Comparison of ENCODE assay signal across 8 cellular contexts in genomic region chr6:41936073-41936837, GRCh38. TPM values are rescaled to one million over a fixed set of nuclear protein-coding genes. Genes with fewer than 3 reads are reported as not detected.
DNase-seq lines count a peak whose midpoint lies in the region; ATAC-seq and TF ChIP-seq lines count a peak whose summit lies in the region.

No MANE protein-coding gene starts in this region.

- peak overlapping the region; percentile 82 to 94 (median 92) for H3K27ac Mint-ChIP-seq in naive thymus-derived CD8-positive, alpha-beta T cell
- H3K27ac Mint-ChIP-seq in stimulated activated naive CD8-positive, alpha-beta T cell treated with anti-CD3 and anti-CD28 coated beads, Interleukin-15, amount 100 ng/mL, for 72 hours = peak overlapping the region; percentile 86 to 94

- H3K4me3 ChIP-seq in AG09309 (ENCODE audit: control insufficient read depth, low read depth, low read length) = no peak overlapping the region

- ATAC-seq in GM18907 (IDR thresholded peaks at IDR 0.05; ENCODE audit: unreplicated experiment) = peak; percentile 47
- ATAC-seq in esophagus mucosa = peak; percentile 78
- ATAC-seq in naive thymus-derived CD8-positive, alpha-beta T cell = peak; percentile 46 to 65
- peak; percentile 91 for ATAC-seq in stimulated activated naive CD8-positive, alpha-beta T cell treated with anti-CD3 and anti-CD28 coated beads, Interleukin-15, amount 100 ng/mL, for 72 hours

- no peaks in the 10 kb centered on the region for H3K9me3 Mint-ChIP-seq in naive thymus-derived CD8-positive, alpha-beta T cell
- no peaks in the 10 kb centered on the region for H3K9me3 Mint-ChIP-seq in stimulated activated naive CD8-positive, alpha-beta T cell treated with anti-CD3 and anti-CD28 coated beads, Interleukin-15, amount 100 ng/mL, for 72 hours

- TF ChIP-seq CTCF in AG09309 (IDR thresholded peaks at IDR 0.05; ENCODE audit: control insufficient read depth, insufficient read depth, low read depth, low read length, missing control alignments) = peak; percentile 91

- no peaks in the 10 kb centered on the region for H3K27me3 Mint-ChIP-seq in naive thymus-derived CD8-positive, alpha-beta T cell
- no peaks in the 10 kb centered on the region for H3K27me3 Mint-ChIP-seq in stimulated activated naive CD8-positive, alpha-beta T cell treated with anti-CD3 and anti-CD28 coated beads, Interleukin-15, amount 100 ng/mL, for 72 hours

- POLR2A ChIA-PET in naive thymus-derived CD8-positive, alpha-beta T cell (lab: Charles Lee) = interaction anchor here (0.6 to 12.5 kb wide), 5 partner anchors 12 to 110 kb away, joined by 4 to 233 read pairs (median 11); partner anchors contain the start of genes BYSL, MED20 and TAF8

- peaks cover 55 to 85% (median 77%) of the 10 kb centered on the region in 4 donors for H3K4me1 Mint-ChIP-seq in naive thymus-derived CD8-positive, alpha-beta T cell
- H3K4me1 Mint-ChIP-seq in stimulated activated naive CD8-positive, alpha-beta T cell treated with anti-CD3 and anti-CD28 coated beads, Interleukin-15, amount 100 ng/mL, for 72 hours = peaks cover 75% of the 10 kb centered on the region

- H3K4me3 Mint-ChIP-seq in naive thymus-derived CD8-positive, alpha-beta T cell = peak overlapping the region; percentile 59 to 95 (median 79)
- peak overlapping the region; percentile 99 to 100 for H3K4me3 Mint-ChIP-seq in stimulated activated naive CD8-positive, alpha-beta T cell treated with anti-CD3 and anti-CD28 coated beads, Interleukin-15, amount 100 ng/mL, for 72 hours

- peaks cover 5 to 58% (median 13%) of the 10 kb centered on the region in 3 donors for H3K36me3 Mint-ChIP-seq in naive thymus-derived CD8-positive, alpha-beta T cell

- DNase-seq in AG09309 (ENCODE audit: low read depth) (peak; percentile 92), HS-5 (ENCODE audit: low read depth) (peak; percentile 72), OCI-M1 (lab: John Stamatoyannopoulos, UW) (peak; percentile 100), activated T-cell treated with anti-CD3 and anti-CD28 coated beads for 48 hours (ENCODE audit: low read depth) (peak; percentile 62)
- DNase-seq in naive thymus-derived CD8-positive, alpha-beta T cell = peak; percentile 26 to 81 (median 63)
- DNase-seq in stimulated activated naive CD8-positive, alpha-beta T cell treated with anti-CD3 and anti-CD28 coated beads, Interleukin-15, amount 100 ng/mL, for 72 hours = peak; percentile 86 to 93

RNA-seq across cellular contexts. Expression of gene CCND3, which starts 5.4 kb away (rescaled TPM):
- 32.2 TPM for total RNA-seq in esophagus mucosa
- total RNA-seq in naive thymus-derived CD8-positive, alpha-beta T cell = 100 to 1,000 TPM; 282 to 291 TPM
- 100 to 1,000 TPM; 519 to 765 (median 628) TPM for polyA plus RNA-seq in naive thymus-derived CD8-positive, alpha-beta T cell

RNA-seq across cellular contexts. Expression of gene BYSL, which starts 15.0 kb away (rescaled TPM):
- 16.2 TPM for total RNA-seq in esophagus mucosa
- 1 to 10 TPM; 5.3 to 7.6 TPM for total RNA-seq in naive thymus-derived CD8-positive, alpha-beta T cell
- polyA plus RNA-seq in naive thymus-derived CD8-positive, alpha-beta T cell = 1 to 10 TPM; 3.5 to 7.5 (median 4.9) TPM

RNA-seq across cellular contexts. Expression of gene MED20, which starts 15.3 kb away (rescaled TPM):
- 15.6 TPM for total RNA-seq in esophagus mucosa
- 10 to 100 TPM in 1 of 2 experiments, 1 to 10 TPM in 1; 8.8 to 12.5 TPM for total RNA-seq in naive thymus-derived CD8-positive, alpha-beta T cell
- 1 to 10 TPM; 2.8 to 5.1 (median 4.3) TPM for polyA plus RNA-seq in naive thymus-derived CD8-positive, alpha-beta T cell

RNA-seq across cellular contexts. Expression of gene USP49, which starts 41.1 kb away (rescaled TPM):
- 1.5 TPM for total RNA-seq in esophagus mucosa
- total RNA-seq in naive thymus-derived CD8-positive, alpha-beta T cell = 1 to 10 TPM; 2.0 to 3.0 TPM
- polyA plus RNA-seq in naive thymus-derived CD8-positive, alpha-beta T cell = under 1 TPM; 0.34 to 0.48 (median 0.42) TPM
